1 cellular context compared by ENCODE assay signal in genomic region chr6:35687658-35688604, GRCh38.
TF ChIP-seq lines count a peak whose summit lies in the region.

No MANE protein-coding gene starts in this region.

TF ChIP-seq in K562, 482 proteins besides CTCF, POLR2A, EP300 and RAD21 (continued from another document and continues in another):
- TF ChIP-seq POLR2B (IDR thresholded peaks at IDR 0.05; ENCODE audit: low read depth, partially characterized antibody) (peak; percentile 40), CTBP1 (IDR thresholded peaks at IDR 0.05; ENCODE audit: borderline replicate concordance) (peak; percentile 77), POLR3G (IDR thresholded peaks at IDR 0.05; ENCODE audit: extremely low read depth, insufficient read length, insufficient replicate concordance) (no peak), MXI1 (IDR thresholded peaks at IDR 0.05; ENCODE audit: low read depth, low read length) (no peak), ZBTB11 (CRISPR knock-in tag; IDR thresholded peaks at IDR 0.05) (peak in 1 of 3 experiments; percentile 28; a peak in 1 of 6 replicates), ZBTB1 (CRISPR knock-in tag; IDR thresholded peaks at IDR 0.05; ENCODE audit: borderline replicate concordance, low read depth) (peak; percentile 52; the same call in 1 of the 2 replicates), TRIM28 (IDR thresholded peaks at IDR 0.05) (peak; percentile 61), SMARCE1 (IDR thresholded peaks at IDR 0.05) (peak; percentile 56; the same call in 1 of the 2 replicates), JUND (IDR thresholded peaks at IDR 0.05; ENCODE audit: borderline replicate concordance, low read depth, low read length) (0 out of 2 replicates have a peak, but pooled peaks have one; percentile 28), JUND (tag; IDR thresholded peaks at IDR 0.05; ENCODE audit: borderline replicate concordance, low read depth, low read length) (0 out of 3 replicates have a peak, but pooled peaks have one; percentile 20), TGIF2 (CRISPR knock-in tag; IDR thresholded peaks at IDR 0.05) (0 out of 2 replicates have a peak, but pooled peaks have one; percentile 23), KAT2B (IDR thresholded peaks at IDR 0.05; ENCODE audit: low read depth, low read length) (no peak), MTA1 (IDR thresholded peaks at IDR 0.05; ENCODE audit: borderline replicate concordance) (peak; percentile 60; the same call in 1 of the 2 replicates), PCBP2 (IDR thresholded peaks at IDR 0.05; ENCODE audit: low read depth, low read length, poor library complexity, severe bottlenecking) (peak; percentile 1), PHF21A (IDR thresholded peaks at IDR 0.05; ENCODE audit: borderline replicate concordance, low read depth) (0 out of 2 replicates have a peak, but pooled peaks have one; percentile 33), MEF2A (IDR thresholded peaks at IDR 0.05; ENCODE audit: control insufficient read depth, low read depth, low read length) (no peak), ZNF354B (CRISPR knock-in tag; IDR thresholded peaks at IDR 0.05) (no peak), PHF20 (IDR thresholded peaks at IDR 0.05; ENCODE audit: partially characterized antibody) (peak; percentile 55), E2F1 (CRISPR knock-in tag; IDR thresholded peaks at IDR 0.05) (no peak), ILK (tag; IDR thresholded peaks at IDR 0.05; ENCODE audit: borderline replicate concordance, low read depth) (no peak), ZMIZ1 (IDR thresholded peaks at IDR 0.05; ENCODE audit: low read depth in 2 of 2, low read length in 2 of 2) (0 out of 4 replicates have a peak, but pooled peaks of 1 of the 2 experiments have one; percentile 2), ZNF431 (CRISPR knock-in tag; IDR thresholded peaks at IDR 0.05) (0 out of 2 replicates have a peak, but pooled peaks have one; percentile 23), HMGN3 (IDR thresholded peaks at IDR 0.05; ENCODE audit: borderline replicate concordance, extremely low read depth, insufficient read length, low read depth, low read length) (peak; percentile 20), RNF219 (CRISPR knock-in tag; IDR thresholded peaks at IDR 0.05) (no peak), HES1 (IDR thresholded peaks at IDR 0.05; ENCODE audit: low read depth) (peak; percentile 11; the same call in 1 of the 2 replicates), CHD1 (IDR thresholded peaks at IDR 0.05; ENCODE audit: low read length) (peak; percentile 63), CHD7 (IDR thresholded peaks at IDR 0.05; ENCODE audit: low read depth, low read length) (no peak), PREB (CRISPR knock-in tag; IDR thresholded peaks at IDR 0.05) (no peak)
